In the genomic region with DNA sequence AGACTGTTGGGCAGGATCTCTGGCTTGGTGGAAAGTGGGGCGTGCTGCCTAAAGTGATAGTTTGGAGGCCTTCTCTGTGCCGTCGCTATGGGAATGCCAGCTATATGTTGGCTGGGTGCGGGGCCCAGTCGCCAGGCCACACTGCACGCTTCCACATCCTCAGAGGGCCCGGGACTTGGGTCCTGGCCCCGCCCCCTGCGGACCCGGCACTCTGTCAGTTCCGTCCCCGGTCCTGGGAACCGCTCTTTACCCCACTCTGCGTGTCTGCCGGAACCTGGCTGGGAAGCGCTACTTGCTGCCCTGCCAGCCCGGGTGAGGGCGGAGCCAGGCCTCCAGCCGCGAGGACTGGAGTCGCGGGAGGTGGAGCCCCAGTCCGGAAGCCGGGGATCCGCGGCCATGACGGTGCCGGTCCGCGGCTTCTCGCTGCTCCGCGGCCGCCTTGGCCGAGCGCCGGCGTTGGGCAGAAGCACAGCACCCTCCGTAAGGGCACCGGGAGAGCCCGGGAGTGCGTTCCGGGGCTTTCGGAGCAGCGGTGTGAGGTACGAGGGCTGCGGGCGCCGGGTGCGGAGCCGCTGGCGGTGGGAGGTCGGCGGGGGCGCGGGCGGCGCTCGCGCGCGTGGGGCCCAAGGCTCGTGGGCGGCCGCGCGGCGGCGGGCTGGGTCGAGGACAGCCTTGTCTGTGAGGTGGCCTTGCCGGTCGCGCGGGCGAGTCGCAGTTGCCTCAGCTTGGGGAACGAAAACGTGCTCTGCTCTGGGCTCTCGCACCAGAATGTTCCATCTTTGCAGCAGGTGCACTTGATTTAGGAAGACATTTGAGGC, we compare ENCODE assay signal across 8 cellular contexts. TPM values are rescaled to one million over a fixed set of nuclear protein-coding genes. Genes with fewer than 3 reads are reported as not detected.
DNase-seq lines count a peak whose midpoint lies in the region; ATAC-seq, FAIRE-seq and TF ChIP-seq lines count a peak whose summit lies in the region.

Gene MTHFD2L (plus strand): TSS at position 376 of the 818 bp plus-strand sequence. CDS start 21 bp downstream, at position 397.

- H3K27me3 ChIP-seq in heart right ventricle, result no peaks in the 10 kb centered on the region

- intact Hi-C loops in heart right ventricle (cut with DNase I), result no loop called here
- intact Hi-C loops in posterior cingulate gyrus (cut with DNase I), result no loop called here

- 0 to 1% methylated on average over 79 of the region's 79 CpGs for WGBS in heart right ventricle, 2 donors

- ATAC-seq in HG02798 (IDR thresholded peaks at IDR 0.05; ENCODE audit: poor library complexity, unreplicated experiment) (peak; percentile 99), heart right ventricle (peak; percentile 99 to 100 (median 100))

- TF ChIP-seq POLR2A in GM12892 (IDR thresholded peaks at IDR 0.05; ENCODE audit: low read depth, low read length), result peak; percentile 97

- no peaks in the 10 kb centered on the region for H3K27me3 Mint-ChIP-seq in type B pancreatic cell

- H3K4me1 ChIP-seq in heart right ventricle, result peaks cover 3 to 39% (median 25%) of the 10 kb centered on the region in 9 donors

- peak within 1 kb of the TSS; percentile 88 for H3K27ac Mint-ChIP-seq in type B pancreatic cell

- peak; percentile 98 for FAIRE-seq in GM12892 (lab: Jason Lieb, UNC)

- H3K4me1 Mint-ChIP-seq in type B pancreatic cell (ENCODE audit: unreplicated experiment), result peaks cover 20% of the 10 kb centered on the region

- no peaks in the 10 kb centered on the region for H3K9me3 ChIP-seq in heart right ventricle

- peak in 2 of 9 donors; percentile 11 to 14 for TF ChIP-seq CTCF in heart right ventricle (IDR thresholded peaks at IDR 0.05)
- no peak for TF ChIP-seq CTCF in type B pancreatic cell (conservative IDR thresholded peaks at IDR 0.05)

- H3K36me3 Mint-ChIP-seq in type B pancreatic cell, result peaks cover 16% of the 10 kb centered on the region

- H3K4me3 ChIP-seq in heart right ventricle, result peak within 1 kb of the TSS; percentile 45 to 69 (median 61)

- peaks cover 0 to 31% (median 0%) of the 10 kb centered on the region in 9 donors for H3K36me3 ChIP-seq in heart right ventricle

- DNase-seq in GM12892 (ENCODE audit: insufficient read length) (peak; percentile 86), NCI-H1417 treated with DMSO at 0.1 percent for 48 hours (lab: John Stamatoyannopoulos, UW) (peak; percentile 44), T follicular helper cell (ENCODE audit: low read depth) (peak; percentile 61), amniotic epithelial cell (ENCODE audit: low read depth) (peak; percentile 92), heart right ventricle (peak; percentile 94 to 95), posterior cingulate gyrus (peak; percentile 86 to 99 (median 92)), type B pancreatic cell (ENCODE audit: extremely low spot score, unreplicated experiment) (peak; percentile 94)

- peak within 1 kb of the TSS; percentile 83 to 96 (median 91) for H3K27ac ChIP-seq in heart right ventricle

- peak within 1 kb of the TSS; percentile 90 for H3K4me3 Mint-ChIP-seq in type B pancreatic cell

- H3K9me3 Mint-ChIP-seq in type B pancreatic cell, result no peaks in the 10 kb centered on the region

RNA-seq across cellular contexts. Expression of gene MTHFD2L, which starts in this region (rescaled TPM):
- 8.7 TPM for polyA plus RNA-seq in GM12892 (2012; ENCODE audit: missing spikeins)
- total RNA-seq in heart right ventricle (10 to 100 TPM in 8 of 10 donors, 1 to 10 TPM in 2; 8.1 to 19.3 (median 12.5) TPM), type B pancreatic cell (ENCODE audit: low replicate concordance) (11.2 and 14.6 TPM in 2 replicates)
- polyA plus RNA-seq in heart right ventricle, result 1 to 10 TPM; 5.7 to 9.7 TPM

Comparison
In these comparisons a context has a peak if more than half of its experiments do, and no peak if none do; other contexts are left out.
1. Peak in every context shown above with its lines: DNase-seq, ATAC-seq, H3K4me3 ChIP-seq and H3K27ac ChIP-seq.
2. DNase-seq: peak in every context shown above with its lines; median percentile 94 in heart right ventricle; 94 in type B pancreatic cell; 92 in posterior cingulate gyrus; 92 in amniotic epithelial cell; 86 in GM12892; 61 in T follicular helper cell; 44 in NCI-H1417 treated with DMSO at 0.1 percent for 48 hours.